Comparison of ENCODE assay signal across 8 cellular contexts in the genomic region with DNA sequence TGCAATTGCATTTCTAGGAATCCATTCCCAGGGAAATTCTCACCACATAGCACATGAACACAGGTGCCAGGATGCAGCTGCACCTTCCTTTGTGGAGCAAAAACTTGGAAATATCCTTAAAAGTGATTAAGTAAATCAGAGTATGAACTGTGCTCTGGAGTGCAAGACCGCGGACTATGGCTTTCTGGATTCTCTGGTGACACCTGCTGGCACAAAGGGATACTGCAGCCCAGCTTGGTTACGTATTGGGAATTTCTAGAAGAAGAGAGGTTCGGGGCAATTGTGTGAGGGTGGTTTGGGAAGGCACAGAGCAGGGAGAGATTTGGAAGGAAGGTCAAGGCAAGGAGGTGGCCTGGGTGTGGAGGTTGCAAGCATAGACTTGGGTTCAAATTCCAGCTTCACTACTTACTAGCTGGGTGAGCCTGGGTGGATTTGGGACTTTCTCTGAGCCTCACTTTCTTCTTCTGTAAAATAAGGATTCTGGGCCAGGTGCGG. TPM values are rescaled to one million over a fixed set of nuclear protein-coding genes. Genes with fewer than 3 reads are reported as not detected.
A peak's percentile ranks its signal among the peaks of the same experiment; 100 is the strongest.
DNase-seq lines count a peak whose midpoint lies in the region; ATAC-seq and TF ChIP-seq lines count a peak whose summit lies in the region.

No MANE protein-coding gene starts in this region.

- H3K4me3 ChIP-seq in GM12875 (ENCODE audit: low read depth, low read length) (no peak overlapping the region), coronary artery (no peak overlapping the region)

- H3K27ac ChIP-seq in 22Rv1 (no peak overlapping the region), coronary artery (no peak overlapping the region)

- ATAC-seq in HG02623 (IDR thresholded peaks at IDR 0.05; ENCODE audit: unreplicated experiment): no peak

- TF ChIP-seq CTCF in 22Rv1 (IDR thresholded peaks at IDR 0.05) (peak; percentile 92), GM12875 (IDR thresholded peaks at IDR 0.05; ENCODE audit: borderline replicate concordance, insufficient read depth, low read depth, low read length) (peak; percentile 88), coronary artery (IDR thresholded peaks at IDR 0.05) (peak; percentile 95)

- DNase-seq in NCI-H460 (ENCODE audit: extremely low read depth, low read depth) (peak; percentile 76), coronary artery (ENCODE audit: low spot score) (no peak), lung microvascular endothelial cell (ENCODE audit: low read depth in 2 of 2) (peak; percentile 80 to 86)
- peak; percentile 88 for DNase-seq in activated CD4-positive, alpha-beta T cell treated with anti-CD3 and anti-CD28 coated beads for 48 hours
- peak; percentile 66 for DNase-seq in stimulated activated CD8-positive, alpha-beta memory T cell treated with anti-CD3 and anti-CD28 coated beads, Interleukin-15, amount 100 ng/mL, for 24 hours (ENCODE audit: low read depth)

RNA-seq across cellular contexts. Expression of a gene that starts 15.9 kb away (rescaled TPM):
- total RNA-seq in NCI-H460 (2014; rRNA removed; shearing (Covaris generic)): 40.0 and 47.3 TPM in 2 replicates
- polyA plus RNA-seq in NCI-H460 (2014; cell fraction: nucleus; rRNA removed): 21.0 and 21.8 TPM in 2 replicates
- 10.2 and 11.9 TPM in 2 replicates for total RNA-seq in lung microvascular endothelial cell

RNA-seq across cellular contexts. Expression of a gene that starts 21.3 kb away (rescaled TPM):
- 109 and 147 TPM in 2 replicates for total RNA-seq in NCI-H460 (2014; rRNA removed; shearing (Covaris generic))
- 51.3 and 83.7 TPM in 2 replicates for polyA plus RNA-seq in NCI-H460 (2014; cell fraction: nucleus; rRNA removed)
- 8.5 and 35.9 TPM in 2 replicates for total RNA-seq in lung microvascular endothelial cell

RNA-seq across cellular contexts. Expression of a gene that starts 56.4 kb away (rescaled TPM):
- total RNA-seq in NCI-H460 (2014; rRNA removed; shearing (Covaris generic)): 95.4 and 105 TPM in 2 replicates
- polyA plus RNA-seq in NCI-H460 (2014; cell fraction: nucleus; rRNA removed): 52.7 and 66.9 TPM in 2 replicates
- 21.0 and 26.2 TPM in 2 replicates for total RNA-seq in lung microvascular endothelial cell
